ENCODE assay signal across 9 cellular contexts in the genomic region with DNA sequence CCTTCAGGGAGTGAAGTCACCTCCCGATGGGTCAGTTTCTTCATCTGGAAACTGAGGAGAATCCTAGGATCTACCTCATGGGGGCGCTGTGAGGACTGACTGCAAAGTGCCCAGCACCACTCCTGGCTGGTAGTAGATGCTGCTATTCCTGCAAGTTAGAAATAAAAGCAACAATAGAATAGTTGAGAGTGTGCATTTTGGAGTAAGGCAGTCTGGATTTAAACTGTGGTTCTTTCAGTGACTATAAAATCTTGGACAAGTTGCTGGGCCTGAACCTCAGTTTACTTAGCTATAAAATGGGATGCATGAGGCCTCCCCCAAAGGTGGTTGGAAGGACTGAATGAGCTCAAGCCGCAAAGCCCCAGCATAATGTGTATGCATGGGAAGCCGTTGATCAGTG.
DNase-seq lines count a peak whose midpoint lies in the region; ATAC-seq and TF ChIP-seq lines count a peak whose summit lies in the region.
"Had no signal": no experiment of that assay in that cellular context is flagged by ENCODE, and none has a peak within 500 bp of the region (broad histone marks: within the 10 kb centered on the region; RNA-seq: fewer than 3 reads in every experiment).

No MANE protein-coding gene starts in this region.

- H3K9ac ChIP-seq in GM23248 = no peak overlapping the region

- H3K9me3 ChIP-seq in GM23248 (ENCODE audit: low read depth) = no peaks in the 10 kb centered on the region
- H3K9me3 ChIP-seq in effector memory CD4-positive, alpha-beta T cell (ENCODE audit: control insufficient read depth, low read length) = no peaks in the 10 kb centered on the region
- H3K9me3 ChIP-seq: psoas muscle had no signal

- DNase-seq in GM23248 (peak; percentile 37), NCI-H2029 (lab: John Stamatoyannopoulos, UW) (no peak), NCI-H1694 (lab: John Stamatoyannopoulos, UW) (no peak), NCI-H1930 (lab: John Stamatoyannopoulos, UW) (no peak)
- peak in 2 of 3 donors; percentile 6 to 13 for DNase-seq in effector memory CD4-positive, alpha-beta T cell
- DNase-seq in stimulated activated CD4-positive, alpha-beta T cell treated with anti-CD3 and anti-CD28 coated beads, Interleukin-4, amount 100 ng/mL, for 48 hours (ENCODE audit: low read depth in 2 of 2) = peak; percentile 36 to 49
- DNase-seq: activated naive CD8-positive, alpha-beta T cell treated with anti-CD3 and anti-CD28 coated beads, Interleukin-2, amount 10 ng/mL, durations not matched to agents 7 days and 5 days; psoas muscle had no signal

- no peaks in the 10 kb centered on the region for H3K4me1 ChIP-seq in GM23248 (ENCODE audit: insufficient read depth)
- H3K4me1 ChIP-seq in effector memory CD4-positive, alpha-beta T cell (ENCODE audit: control insufficient read depth, insufficient read depth, low read length, poor library complexity, severe bottlenecking) = no peaks in the 10 kb centered on the region
- H3K4me1 ChIP-seq: psoas muscle had no signal

- H3K27ac ChIP-seq in GM23248 = no peak overlapping the region
- no peak overlapping the region for H3K27ac ChIP-seq in effector memory CD4-positive, alpha-beta T cell (ENCODE audit: insufficient read depth, low read length, poor library complexity, severe bottlenecking)
- H3K27ac ChIP-seq: psoas muscle had no signal

- peak; percentile 54; the same call in 1 of the 3 replicates for ATAC-seq in SK-N-SH treated with all-trans-retinoic acid at 6 μM for 48 hours

- no peaks in the 10 kb centered on the region for H3F3A ChIP-seq in GM23248 (ENCODE audit: insufficient read depth)

- 46 to 52% methylated on average over 4 of the region's 4 CpGs for WGBS in GM23248 (ENCODE audit: low coverage in 1 of 2, low lambda C conversion rate in 2 of 2, missing lambda C conversion rate in 2 of 2), 2 experiments

- no peaks in the 10 kb centered on the region for H3K36me3 ChIP-seq in GM23248 (ENCODE audit: low read depth)
- no peaks in the 10 kb centered on the region for H3K36me3 ChIP-seq in effector memory CD4-positive, alpha-beta T cell (ENCODE audit: control insufficient read depth, insufficient read depth, low read length)

- in situ Hi-C loops in GM23248 (cut with MboI) = no loop called here

- no peaks in the 10 kb centered on the region for H4K20me1 ChIP-seq in GM23248 (ENCODE audit: insufficient read depth)

- no peak overlapping the region for H2AFZ ChIP-seq in GM23248

- H3K79me2 ChIP-seq in GM23248 (ENCODE audit: insufficient read depth) = no peaks in the 10 kb centered on the region

- H3K4me3 ChIP-seq in GM23248 = no peak overlapping the region
- no peak overlapping the region for H3K4me3 ChIP-seq in effector memory CD4-positive, alpha-beta T cell (ENCODE audit: insufficient read depth, low read depth, low read length, poor library complexity, severe bottlenecking)
- H3K4me3 ChIP-seq: psoas muscle had no signal

- no peak overlapping the region for H3K4me2 ChIP-seq in GM23248 (ENCODE audit: unreplicated experiment)

- H3K9me2 ChIP-seq in GM23248 (ENCODE audit: insufficient read depth) = no peaks in the 10 kb centered on the region

- H3K27me3 ChIP-seq in GM23248 (replicated peaks; ENCODE audit: insufficient read depth) = no peaks in the 10 kb centered on the region
- H3K27me3 ChIP-seq in effector memory CD4-positive, alpha-beta T cell (replicated peaks; ENCODE audit: control insufficient read depth, insufficient read depth, low read length, poor library complexity, severe bottlenecking) = no peaks in the 10 kb centered on the region

TF ChIP-seq in SK-N-SH treated with all-trans-retinoic acid at 6 μM for 48 hours, 23 proteins besides CTCF, POLR2A, EP300 and RAD21:
- TF ChIP-seq RARB (CRISPR knock-in tag; IDR thresholded peaks at IDR 0.05) (no peak), ZNF70 (CRISPR knock-in tag; IDR thresholded peaks at IDR 0.05) (no peak), GLIS3 (CRISPR knock-in tag; IDR thresholded peaks at IDR 0.05) (no peak)

Comparison
In these comparisons a context has a peak if more than half of its experiments do, and no peak if none do; other contexts are left out.
1. DNase-seq: peak in GM23248 (single experiment), effector memory CD4-positive, alpha-beta T cell (2 of 3) and stimulated activated CD4-positive, alpha-beta T cell treated with anti-CD3 and anti-CD28 coated beads, Interleukin-4, amount 100 ng/mL, for 48 hours (2 of 2); none in NCI-H2029 (single experiment), NCI-H1694 (single experiment) and NCI-H1930 (0 of 2).